ENCODE assay signal across 18 cellular contexts in the genomic region with DNA sequence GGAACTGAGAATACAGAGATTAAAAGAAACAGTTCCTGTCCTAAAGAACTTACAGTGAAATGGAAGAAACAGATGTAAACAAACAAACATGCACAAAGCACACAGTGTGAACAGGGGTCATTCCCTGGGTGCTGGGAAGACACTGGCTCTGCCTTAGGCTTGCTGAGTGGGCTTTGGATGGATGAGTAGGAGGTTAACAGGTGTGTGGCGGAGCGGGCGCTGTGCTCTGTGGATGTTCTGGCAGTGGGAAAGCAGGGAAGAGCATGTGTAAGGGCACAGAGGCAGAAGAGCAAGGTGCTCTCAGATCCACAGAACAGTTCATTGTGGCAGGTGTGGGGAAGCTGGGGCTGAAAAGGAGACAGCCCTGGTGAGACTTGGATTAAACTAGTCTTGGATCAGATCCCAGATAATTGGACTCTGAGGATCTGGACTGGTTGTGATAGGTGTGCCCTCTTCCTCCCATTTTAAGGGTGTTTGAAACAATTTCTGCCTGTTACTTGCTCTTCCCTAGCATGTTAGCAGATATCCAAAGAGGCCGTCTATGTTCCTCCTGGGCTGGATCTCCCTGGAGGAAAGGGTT. TPM values are rescaled to one million over a fixed set of nuclear protein-coding genes. Genes with fewer than 3 reads are reported as not detected.
"Had no signal": no experiment of that assay in that cellular context is flagged by ENCODE, and none has a peak within 500 bp of the region (broad histone marks: within the 10 kb centered on the region; RNA-seq: fewer than 3 reads in every experiment).

No MANE protein-coding gene starts in this region.

- H3K27me3 Mint-ChIP-seq: activated T-helper 17 cell treated with anti-CD3 and anti-CD28 coated beads, Interleukin-2, amount 50 U/mL, for 72 hours; naive thymus-derived CD4-positive, alpha-beta T cell had no signal

- H3K27ac Mint-ChIP-seq: activated T-helper 17 cell treated with anti-CD3 and anti-CD28 coated beads, Interleukin-2, amount 50 U/mL, for 72 hours had no signal

- H3K9me3 Mint-ChIP-seq: activated naive CD4-positive, alpha-beta T cell treated with anti-CD3 and anti-CD28 coated beads, Interleukin-2, amount 50 U/mL, for 72 hours; activated T-helper 17 cell treated with anti-CD3 and anti-CD28 coated beads, Interleukin-2, amount 50 U/mL, for 72 hours; immature natural killer cell; naive thymus-derived CD4-positive, alpha-beta T cell had no signal

- H3K4me1 ChIP-seq: foreskin keratinocyte, stomach had no signal

- DNase-seq: activated T-cell treated with anti-CD3 and anti-CD28 coated beads for 4 hours; foreskin keratinocyte; immature natural killer cell; left cardiac atrium; naive thymus-derived CD4-positive, alpha-beta T cell; nucleus accumbens; small intestine; stomach; T-helper 9 cell had no signal

- H3K9me3 ChIP-seq: stomach, thoracic aorta had no signal

- H3K36me3 Mint-ChIP-seq: immature natural killer cell had no signal

- H3K36me3 ChIP-seq: thoracic aorta had no signal

- H3K4me3 ChIP-seq: stomach, thoracic aorta had no signal

- H3K27ac ChIP-seq: foreskin keratinocyte, stomach, thoracic aorta had no signal

- H3K4me3 Mint-ChIP-seq: activated T-helper 17 cell treated with anti-CD3 and anti-CD28 coated beads, Interleukin-2, amount 50 U/mL, for 72 hours; immature natural killer cell had no signal

- ATAC-seq: activated naive CD4-positive, alpha-beta T cell treated with anti-CD3 and anti-CD28 coated beads, Interleukin-2, amount 50 U/mL, for 72 hours; activated T-helper 17 cell treated with anti-CD3 and anti-CD28 coated beads, Interleukin-2, amount 50 U/mL, for 72 hours; foreskin keratinocyte; left cardiac atrium; naive thymus-derived CD4-positive, alpha-beta T cell; right cardiac atrium had no signal

- H3K27me3 ChIP-seq: foreskin keratinocyte, stomach had no signal

- H3K4me1 Mint-ChIP-seq: activated T-helper 17 cell treated with anti-CD3 and anti-CD28 coated beads, Interleukin-2, amount 50 U/mL, for 72 hours; immature natural killer cell had no signal

RNA-seq across cellular contexts. Expression of a gene that starts 20.7 kb away (rescaled TPM):
- total RNA-seq: bronchial epithelial cell, chondrocyte, endothelial cell of umbilical vein, foreskin keratinocyte, lung microvascular endothelial cell, mononuclear cell had no signal
- polyA plus RNA-seq: endothelial cell of umbilical vein, foreskin keratinocyte had no signal
